In genomic region chr2:105388971-105389381, GRCh38 we compare ENCODE assay signal across 13 cellular contexts. TPM values are rescaled to one million over a fixed set of nuclear protein-coding genes. Genes with fewer than 3 reads are reported as not detected.
A peak's percentile ranks its signal among the peaks of the same experiment; 100 is the strongest.
DNase-seq lines count a peak whose midpoint lies in the region; ATAC-seq and TF ChIP-seq lines count a peak whose summit lies in the region.
"Had no signal": no experiment of that assay in that cellular context is flagged by ENCODE, and none has a peak within 500 bp of the region (broad histone marks: within the 10 kb centered on the region; RNA-seq: fewer than 3 reads in every experiment).

No MANE protein-coding gene starts in this region.

- H3K27me3 Mint-ChIP-seq in natural killer cell (ENCODE audit: low read depth in 2 of 2), result peaks cover 12% of the 10 kb centered on the region in 2 donors

- peak; percentile 87 for DNase-seq in GM04504 (ENCODE audit: low read depth)
- peak; percentile 71 for DNase-seq in astrocyte of the hippocampus (ENCODE audit: low read depth, low spot score)
- DNase-seq in left cardiac atrium, result no peak
- DNase-seq in natural killer cell, result no peak
- DNase-seq in NOMO-1 (lab: John Stamatoyannopoulos, UW; ENCODE audit: unreplicated experiment in 2 of 2), result no peak
- no peak for DNase-seq in dorsolateral prefrontal cortex
- DNase-seq: activated CD8-positive, alpha-beta memory T cell treated with anti-CD3 and anti-CD28 coated beads, Interleukin-2, amount 10 ng/mL, durations not matched to agents 7 days and 5 days; NCI-H748 treated with DMSO at 0.1 percent for 48 hours; small intestine; T-helper 2 cell had no signal

- H3K4me3 ChIP-seq in skeletal muscle satellite cell (ENCODE audit: low read length) (peak overlapping the region; percentile 41), dorsolateral prefrontal cortex (no peak overlapping the region)

- TF ChIP-seq CTCF in natural killer cell (IDR thresholded peaks at IDR 0.05), result no peak
- TF ChIP-seq CTCF in dorsolateral prefrontal cortex (IDR thresholded peaks at IDR 0.05 in 54 of 56, conservative IDR thresholded peaks at IDR 0.05 in 2 of 56; ENCODE audit: low read depth in 1 of 56, partially characterized antibody in 56 of 56), result no peak

- intact Hi-C loops in left cardiac atrium (cut with DNase I) (loop anchor here in 1 of 2 donors (5.0 kb wide), 1 partner anchor 128 kb away; no protein-coding TSS in a partner anchor), natural killer cell (cut with micrococcal nuclease) (no loop called here), dorsolateral prefrontal cortex (cut with DNase I) (no loop called here)

- H3K36me3 ChIP-seq in skeletal muscle satellite cell (ENCODE audit: insufficient read depth, low read length), result peaks cover 87% of the 10 kb centered on the region

- ATAC-seq in left cardiac atrium (peak; percentile 17 to 59), natural killer cell (no peak), HG02642 (IDR thresholded peaks at IDR 0.05; ENCODE audit: poor library complexity, unreplicated experiment) (no peak)
- ATAC-seq: activated CD8-positive, alpha-beta memory T cell treated with anti-CD3 and anti-CD28 coated beads, Interleukin-2, amount 10 ng/mL, durations not matched to agents 7 days and 5 days had no signal

- H3K9me3 ChIP-seq in skeletal muscle satellite cell (replicated peaks; ENCODE audit: low read length), result no peaks in the 10 kb centered on the region

- H3K4me3 Mint-ChIP-seq in natural killer cell, result no peak overlapping the region
- H3K4me3 Mint-ChIP-seq: activated CD8-positive, alpha-beta memory T cell treated with anti-CD3 and anti-CD28 coated beads, Interleukin-2, amount 10 ng/mL, durations not matched to agents 7 days and 5 days; dendritic cell treated with granulocyte-macrophage colony-stimulating factor and Interleukin-4, amounts not matched to agents 40 ng/mL and 50 ng/mL, for 4 days had no signal

- H3K4me1 Mint-ChIP-seq in natural killer cell, result no peaks in the 10 kb centered on the region
- H3K4me1 Mint-ChIP-seq: activated CD8-positive, alpha-beta memory T cell treated with anti-CD3 and anti-CD28 coated beads, Interleukin-2, amount 10 ng/mL, durations not matched to agents 7 days and 5 days had no signal

- no peak overlapping the region for H3K27ac Mint-ChIP-seq in natural killer cell
- H3K27ac Mint-ChIP-seq: activated CD8-positive, alpha-beta memory T cell treated with anti-CD3 and anti-CD28 coated beads, Interleukin-2, amount 10 ng/mL, durations not matched to agents 7 days and 5 days; dendritic cell treated with granulocyte-macrophage colony-stimulating factor and Interleukin-4, amounts not matched to agents 40 ng/mL and 50 ng/mL, for 4 days had no signal

- peak overlapping the region; percentile 78 for H3K9ac ChIP-seq in skeletal muscle satellite cell (ENCODE audit: low read depth, low read length)

- peaks cover 73% of the 10 kb centered on the region for H3K4me1 ChIP-seq in skeletal muscle satellite cell (ENCODE audit: control insufficient read depth, insufficient read depth, low read length)

- H3K27ac ChIP-seq in dorsolateral prefrontal cortex, result no peak overlapping the region

- H3K27me3 ChIP-seq in skeletal muscle satellite cell (ENCODE audit: control insufficient read depth, insufficient read depth, low read length), result no peaks in the 10 kb centered on the region
- H3K27me3 ChIP-seq in dorsolateral prefrontal cortex, result peaks cover 0 to 3% (median 0%) of the 10 kb centered on the region in 45 donors

- H3K9me3 Mint-ChIP-seq in natural killer cell, result no peaks in the 10 kb centered on the region
- H3K9me3 Mint-ChIP-seq: dendritic cell treated with granulocyte-macrophage colony-stimulating factor and Interleukin-4, amounts not matched to agents 40 ng/mL and 50 ng/mL, for 4 days had no signal

- no peaks in the 10 kb centered on the region for H3K36me3 Mint-ChIP-seq in natural killer cell
- H3K36me3 Mint-ChIP-seq: activated CD8-positive, alpha-beta memory T cell treated with anti-CD3 and anti-CD28 coated beads, Interleukin-2, amount 10 ng/mL, durations not matched to agents 7 days and 5 days had no signal

- peak overlapping the region; percentile 69 for H3K4me2 ChIP-seq in skeletal muscle satellite cell (ENCODE audit: low read length)

RNA-seq across cellular contexts. Expression of gene FHL2, which starts 9.9 kb away (rescaled TPM):
- total RNA-seq in left cardiac atrium (10 to 100 TPM; 32.3 to 92.2 TPM), natural killer cell (1 to 10 TPM in 1 of 3 donors, under 1 TPM in 2; 0.26 to 1.3 (median 0.84) TPM), dorsolateral prefrontal cortex (10 to 100 TPM in 119 of 120 experiments, 1 to 10 TPM in 1; 9.0 to 49.5 (median 29.1) TPM)
- total RNA-seq in skeletal muscle satellite cell (2012; rRNA removed), result 117 and 154 TPM in 2 replicates

RNA-seq across cellular contexts. Expression of gene C2orf49, which starts 51.6 kb away (rescaled TPM):
- total RNA-seq in left cardiac atrium (10 to 100 TPM; 15.6 to 16.2 TPM), natural killer cell (10 to 100 TPM; 19.4 to 23.5 (median 23.2) TPM), dorsolateral prefrontal cortex (10 to 100 TPM; 15.9 to 35.0 (median 24.8) TPM)
- total RNA-seq in skeletal muscle satellite cell (2012; rRNA removed), result 14.0 and 16.5 TPM in 2 replicates

RNA-seq across cellular contexts. Expression of gene TGFBRAP1, which starts 59.4 kb away (rescaled TPM):
- 10 to 100 TPM; 11.2 to 12.7 TPM for total RNA-seq in left cardiac atrium
- 14.2 and 14.4 TPM in 2 replicates for total RNA-seq in skeletal muscle satellite cell (2012; rRNA removed)
- total RNA-seq in natural killer cell, result 10 to 100 TPM; 22.7 to 31.8 (median 27.7) TPM
- total RNA-seq in dorsolateral prefrontal cortex, result 10 to 100 TPM; 18.8 to 31.2 (median 24.9) TPM

Comparison
In these comparisons a context has a peak if more than half of its experiments do, and no peak if none do; other contexts are left out.
1. DNase-seq: peak in GM04504 (single experiment) and astrocyte of the hippocampus (single experiment); none in left cardiac atrium (single experiment), natural killer cell (single experiment), NOMO-1 (0 of 2) and dorsolateral prefrontal cortex (0 of 10).
2. ATAC-seq: peak in left cardiac atrium (2 of 2); none in natural killer cell (0 of 3) and HG02642 (single experiment).
3. RNA of gene FHL2, which starts 9.9 kb away (total RNA-seq): 32.3 to 92.2 TPM in left cardiac atrium and 9.0 to 49.5 TPM in dorsolateral prefrontal cortex; 0.26 to 1.3 TPM in natural killer cell; every median in the first group is over 4 times any median in the second.